8 cellular contexts compared by ENCODE assay signal in the genomic region with DNA sequence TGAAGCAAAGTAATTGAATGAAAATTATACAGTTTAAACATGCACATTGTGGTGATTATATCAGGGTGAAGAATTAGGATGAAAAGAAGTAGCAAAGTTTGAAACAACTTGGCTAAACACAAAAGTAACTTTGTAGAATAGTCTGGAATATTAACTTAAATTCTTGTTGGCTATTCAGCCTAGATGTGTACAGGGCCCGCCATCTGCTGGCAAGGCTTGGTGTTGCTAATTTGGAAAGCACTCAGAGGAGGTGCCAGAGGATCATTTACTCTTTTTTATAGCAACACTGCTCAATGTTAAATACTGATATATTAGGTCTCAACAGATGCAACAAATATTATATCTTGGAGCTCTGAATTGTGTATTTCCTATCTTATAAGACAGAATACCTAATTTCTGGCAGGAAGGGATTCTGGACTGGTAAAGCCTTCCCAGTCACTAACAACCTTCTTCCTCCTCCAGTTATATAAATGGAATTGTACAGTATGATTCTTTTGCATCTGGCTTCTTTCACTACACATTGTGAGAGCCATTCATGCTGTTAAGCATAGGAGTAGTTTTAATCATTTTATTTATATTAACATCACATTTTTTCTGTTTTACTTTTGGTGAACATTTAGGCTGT. TPM values are rescaled to one million over a fixed set of nuclear protein-coding genes. Genes with fewer than 3 reads are reported as not detected.
DNase-seq lines count a peak whose midpoint lies in the region; ATAC-seq and TF ChIP-seq lines count a peak whose summit lies in the region.

No MANE protein-coding gene starts in this region.

- no peak overlapping the region for H2AFZ ChIP-seq in OCI-LY1 (ENCODE audit: low read length)

- DNase-seq in AG08395 (ENCODE audit: low spot score) (peak; percentile 83), fibroblast of gingiva (ENCODE audit: low read depth) (peak; percentile 65)
- peak; percentile 58 for DNase-seq in activated T-cell treated with anti-CD3 and anti-CD28 coated beads, Interleukin-2, amount 50 U/mL, for 1 hour
- peak; percentile 64 for DNase-seq in natural killer cell treated with Interleukin-12 subunit alpha and Interleukin-12 subunit beta and Interleukin-15 and Interleukin-18, amount 100 ng/mL, for 72 hours (ENCODE audit: low spot score)
- DNase-seq in stimulated activated naive CD4-positive, alpha-beta T cell treated with Interleukin-2 at 50 U/mL for 16 hours (lab: John Stamatoyannopoulos, UW): peak; percentile 38

- no peaks in the 10 kb centered on the region for H3K9me2 ChIP-seq in OCI-LY1 (ENCODE audit: low read depth, low read length)

- no peak overlapping the region for H3K9ac ChIP-seq in OCI-LY1 (ENCODE audit: low read length)

- no peak overlapping the region for H3K27ac Mint-ChIP-seq in natural killer cell treated with Interleukin-12 subunit alpha and Interleukin-12 subunit beta and Interleukin-15 and Interleukin-18, amount 100 ng/mL, for 72 hours

- peak; percentile 83 for ATAC-seq in GM18867 (IDR thresholded peaks at IDR 0.05; ENCODE audit: unreplicated experiment)
- peak; percentile 65 for ATAC-seq in HG03565 (IDR thresholded peaks at IDR 0.05; ENCODE audit: unreplicated experiment)
- ATAC-seq in natural killer cell treated with Interleukin-12 subunit alpha and Interleukin-12 subunit beta and Interleukin-15 and Interleukin-18, amount 100 ng/mL, for 72 hours: peak in 1 of 2 donors; percentile 61

- H3K27me3 ChIP-seq in OCI-LY1 (ENCODE audit: insufficient read depth, low read length): no peaks in the 10 kb centered on the region

- no peak overlapping the region for H3K4me3 ChIP-seq in OCI-LY1 (ENCODE audit: low read depth, low read length, poor library complexity, severe bottlenecking)

- peak; percentile 89 for TF ChIP-seq CTCF in OCI-LY1 (IDR thresholded peaks at IDR 0.05; ENCODE audit: low read length)

- H3F3A ChIP-seq in OCI-LY1 (ENCODE audit: insufficient read depth, low read length): no peaks in the 10 kb centered on the region

- H3K4me3 Mint-ChIP-seq in natural killer cell treated with Interleukin-12 subunit alpha and Interleukin-12 subunit beta and Interleukin-15 and Interleukin-18, amount 100 ng/mL, for 72 hours: no peak overlapping the region

- H4K20me1 ChIP-seq in OCI-LY1 (ENCODE audit: insufficient read depth, low read length): no peaks in the 10 kb centered on the region

- H3K4me1 ChIP-seq in OCI-LY1 (ENCODE audit: insufficient read depth, low read length, severe bottlenecking): no peaks in the 10 kb centered on the region

- peaks cover 0 to 28% of the 10 kb centered on the region in 2 donors for H3K27me3 Mint-ChIP-seq in natural killer cell treated with Interleukin-12 subunit alpha and Interleukin-12 subunit beta and Interleukin-15 and Interleukin-18, amount 100 ng/mL, for 72 hours

- no peaks in the 10 kb centered on the region for H3K4me1 Mint-ChIP-seq in natural killer cell treated with Interleukin-12 subunit alpha and Interleukin-12 subunit beta and Interleukin-15 and Interleukin-18, amount 100 ng/mL, for 72 hours (ENCODE audit: low read depth in 2 of 2)

- no peak overlapping the region for H3K4me2 ChIP-seq in OCI-LY1 (ENCODE audit: low read length)

- H3K27ac ChIP-seq in OCI-LY1 (ENCODE audit: low read depth, low read length, poor library complexity, severe bottlenecking): no peak overlapping the region

- H3K9me3 Mint-ChIP-seq in natural killer cell treated with Interleukin-12 subunit alpha and Interleukin-12 subunit beta and Interleukin-15 and Interleukin-18, amount 100 ng/mL, for 72 hours: no peaks in the 10 kb centered on the region

- no peaks in the 10 kb centered on the region for H3K9me3 ChIP-seq in OCI-LY1 (ENCODE audit: low read length)

- H3K36me3 ChIP-seq in OCI-LY1 (ENCODE audit: insufficient read depth, low read length): no peaks in the 10 kb centered on the region

- H3K79me2 ChIP-seq in OCI-LY1 (ENCODE audit: insufficient read depth, low read length): no peaks in the 10 kb centered on the region

- H3K36me3 Mint-ChIP-seq in natural killer cell treated with Interleukin-12 subunit alpha and Interleukin-12 subunit beta and Interleukin-15 and Interleukin-18, amount 100 ng/mL, for 72 hours: no peaks in the 10 kb centered on the region

RNA-seq across cellular contexts. Expression of a gene that starts 36.1 kb away (rescaled TPM):
- 1 to 10 TPM in 1 of 2 donors, under 1 TPM in 1; 1.00 to 3.6 TPM for total RNA-seq in natural killer cell treated with Interleukin-12 subunit alpha and Interleukin-12 subunit beta and Interleukin-15 and Interleukin-18, amount 100 ng/mL, for 72 hours

RNA-seq across cellular contexts. Expression of a gene that starts 38.0 kb away (rescaled TPM):
- total RNA-seq in natural killer cell treated with Interleukin-12 subunit alpha and Interleukin-12 subunit beta and Interleukin-15 and Interleukin-18, amount 100 ng/mL, for 72 hours: 10 to 100 TPM; 28.9 to 51.7 TPM
